2 cellular contexts compared by ENCODE assay signal in the genomic region with DNA sequence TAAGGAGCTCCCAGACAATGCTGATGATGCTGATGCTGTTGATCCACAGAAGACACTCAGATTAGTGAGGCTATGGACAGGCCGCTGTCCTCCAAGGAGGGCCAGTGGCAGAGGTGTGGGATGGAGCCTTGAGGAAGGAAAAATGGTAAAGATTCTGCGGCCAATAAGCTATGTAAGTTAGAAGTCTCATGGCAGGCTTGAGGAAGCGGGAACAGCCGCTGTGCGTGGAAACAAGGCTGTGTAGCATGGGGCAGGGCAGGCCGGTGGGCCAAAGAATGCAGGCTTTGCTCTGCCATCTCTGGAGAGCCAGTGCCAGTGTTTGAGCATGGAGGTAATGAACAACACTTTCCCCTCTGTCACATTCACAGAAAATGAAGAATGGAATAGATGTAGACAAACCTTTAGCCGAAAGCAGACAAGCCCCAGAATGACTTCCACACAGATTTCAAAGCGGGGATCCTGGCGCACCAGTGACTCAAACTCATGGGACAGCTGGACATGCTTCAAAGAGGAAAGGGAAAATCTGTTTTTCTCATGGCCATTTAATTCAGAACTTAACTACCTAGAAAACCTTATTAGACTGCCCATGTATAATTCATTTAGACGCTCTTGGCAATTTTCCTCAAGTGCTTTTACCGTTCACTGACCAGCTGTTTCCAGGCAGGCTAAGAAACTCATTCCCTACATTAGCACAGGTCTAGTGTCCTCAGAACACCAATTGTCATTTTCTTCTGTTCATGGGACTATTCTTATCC.
TF ChIP-seq lines count a peak whose summit lies in the region.

No MANE protein-coding gene starts in this region.

TF ChIP-seq in GM23338, 12 proteins besides CTCF, POLR2A, EP300 and RAD21 (continues in another document):
- no peak for TF ChIP-seq EZH2phosphoT487 (IDR thresholded peaks at IDR 0.05; ENCODE audit: unreplicated experiment)
- TF ChIP-seq JUNB (IDR thresholded peaks at IDR 0.05; ENCODE audit: unreplicated experiment): no peak
- TF ChIP-seq, protein P1, sequence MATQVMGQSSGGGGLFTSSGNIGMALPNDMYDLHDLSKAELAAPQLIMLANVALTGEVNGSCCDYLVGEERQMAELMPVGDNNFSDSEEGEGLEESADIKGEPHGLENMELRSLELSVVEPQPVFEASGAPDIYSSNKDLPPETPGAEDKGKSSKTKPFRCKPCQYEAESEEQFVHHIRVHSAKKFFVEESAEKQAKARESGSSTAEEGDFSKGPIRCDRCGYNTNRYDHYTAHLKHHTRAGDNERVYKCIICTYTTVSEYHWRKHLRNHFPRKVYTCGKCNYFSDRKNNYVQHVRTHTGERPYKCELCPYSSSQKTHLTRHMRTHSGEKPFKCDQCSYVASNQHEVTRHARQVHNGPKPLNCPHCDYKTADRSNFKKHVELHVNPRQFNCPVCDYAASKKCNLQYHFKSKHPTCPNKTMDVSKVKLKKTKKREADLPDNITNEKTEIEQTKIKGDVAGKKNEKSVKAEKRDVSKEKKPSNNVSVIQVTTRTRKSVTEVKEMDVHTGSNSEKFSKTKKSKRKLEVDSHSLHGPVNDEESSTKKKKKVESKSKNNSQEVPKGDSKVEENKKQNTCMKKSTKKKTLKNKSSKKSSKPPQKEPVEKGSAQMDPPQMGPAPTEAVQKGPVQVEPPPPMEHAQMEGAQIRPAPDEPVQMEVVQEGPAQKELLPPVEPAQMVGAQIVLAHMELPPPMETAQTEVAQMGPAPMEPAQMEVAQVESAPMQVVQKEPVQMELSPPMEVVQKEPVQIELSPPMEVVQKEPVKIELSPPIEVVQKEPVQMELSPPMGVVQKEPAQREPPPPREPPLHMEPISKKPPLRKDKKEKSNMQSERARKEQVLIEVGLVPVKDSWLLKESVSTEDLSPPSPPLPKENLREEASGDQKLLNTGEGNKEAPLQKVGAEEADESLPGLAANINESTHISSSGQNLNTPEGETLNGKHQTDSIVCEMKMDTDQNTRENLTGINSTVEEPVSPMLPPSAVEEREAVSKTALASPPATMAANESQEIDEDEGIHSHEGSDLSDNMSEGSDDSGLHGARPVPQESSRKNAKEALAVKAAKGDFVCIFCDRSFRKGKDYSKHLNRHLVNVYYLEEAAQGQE (IDR thresholded peaks at IDR 0.05; ENCODE audit: unreplicated experiment): no peak
- no peak for TF ChIP-seq EZH2 (IDR thresholded peaks at IDR 0.05; ENCODE audit: low read depth, unreplicated experiment)
- no peak for TF ChIP-seq ZNF331 (CRISPR knock-in tag; IDR thresholded peaks at IDR 0.05; ENCODE audit: low read depth)
- TF ChIP-seq, protein P2, sequence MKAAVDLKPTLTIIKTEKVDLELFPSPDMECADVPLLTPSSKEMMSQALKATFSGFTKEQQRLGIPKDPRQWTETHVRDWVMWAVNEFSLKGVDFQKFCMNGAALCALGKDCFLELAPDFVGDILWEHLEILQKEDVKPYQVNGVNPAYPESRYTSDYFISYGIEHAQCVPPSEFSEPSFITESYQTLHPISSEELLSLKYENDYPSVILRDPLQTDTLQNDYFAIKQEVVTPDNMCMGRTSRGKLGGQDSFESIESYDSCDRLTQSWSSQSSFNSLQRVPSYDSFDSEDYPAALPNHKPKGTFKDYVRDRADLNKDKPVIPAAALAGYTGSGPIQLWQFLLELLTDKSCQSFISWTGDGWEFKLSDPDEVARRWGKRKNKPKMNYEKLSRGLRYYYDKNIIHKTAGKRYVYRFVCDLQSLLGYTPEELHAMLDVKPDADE (IDR thresholded peaks at IDR 0.05): no peak
- TF ChIP-seq NANOG (IDR thresholded peaks at IDR 0.05; ENCODE audit: borderline replicate concordance): no peak
- TF ChIP-seq STAT1 (IDR thresholded peaks at IDR 0.05; ENCODE audit: unreplicated experiment): no peak
- no peak for TF ChIP-seq POLR2AphosphoS5 (IDR thresholded peaks at IDR 0.05; ENCODE audit: low read depth)
- TF ChIP-seq CREB1 (CRISPR knock-in tag; IDR thresholded peaks at IDR 0.05; ENCODE audit: low read depth): no peak
- TF ChIP-seq ZNF114 (CRISPR knock-in tag; IDR thresholded peaks at IDR 0.05): no peak

TF ChIP-seq in HepG2, 621 proteins besides CTCF, POLR2A, EP300 and RAD21:
- TF ChIP-seq FOXP1 (IDR thresholded peaks at IDR 0.05) (no peak), FOXP1 (CRISPR knock-in tag; IDR thresholded peaks at IDR 0.05) (no peak)
TF ChIP-seq in HepG2: peak in this region for 0.
